In genomic region chr5:520850-521226, GRCh38 we compare ENCODE assay signal across 25 cellular contexts.
"Had no signal": no experiment of that assay in that cellular context is flagged by ENCODE, and none has a peak within 500 bp of the region (broad histone marks: within the 10 kb centered on the region; RNA-seq: fewer than 3 reads in every experiment).

No MANE protein-coding gene starts in this region.

- DNase-seq: dermis blood vessel endothelial cell; dorsolateral prefrontal cortex; effector CD4-positive, alpha-beta T cell; effector memory CD4-positive, alpha-beta T cell; erythroblast; esophagus squamous epithelium; foreskin fibroblast; foreskin melanocyte; gastrocnemius medialis; glutamatergic neuron; head of caudate nucleus; heart right ventricle; hypothalamus; immature natural killer cell; islet precursor cell; kidney; kidney glomerular epithelial cell; left colon; left ventricle myocardium superior; lower lobe of right lung; mesenchymal stem cell; naive B cell had no signal

- H3K9me3 ChIP-seq: esophagus squamous epithelium, gastrocnemius medialis, heart right ventricle, lower lobe of right lung, mucosa of descending colon had no signal

- H3K4me1 ChIP-seq: gastrocnemius medialis had no signal

- H3K36me3 ChIP-seq: esophagus squamous epithelium, gastrocnemius medialis, heart right ventricle, lower lobe of right lung had no signal

- H3K27ac ChIP-seq: coronary artery, dorsolateral prefrontal cortex, epithelial cell of prostate, esophagus squamous epithelium, gastrocnemius medialis, heart right ventricle, lower lobe of right lung had no signal

- H3K4me3 ChIP-seq: coronary artery, dorsolateral prefrontal cortex, esophagus squamous epithelium, gastrocnemius medialis, heart right ventricle, lower lobe of right lung, mucosa of descending colon had no signal
